In the genomic region with DNA sequence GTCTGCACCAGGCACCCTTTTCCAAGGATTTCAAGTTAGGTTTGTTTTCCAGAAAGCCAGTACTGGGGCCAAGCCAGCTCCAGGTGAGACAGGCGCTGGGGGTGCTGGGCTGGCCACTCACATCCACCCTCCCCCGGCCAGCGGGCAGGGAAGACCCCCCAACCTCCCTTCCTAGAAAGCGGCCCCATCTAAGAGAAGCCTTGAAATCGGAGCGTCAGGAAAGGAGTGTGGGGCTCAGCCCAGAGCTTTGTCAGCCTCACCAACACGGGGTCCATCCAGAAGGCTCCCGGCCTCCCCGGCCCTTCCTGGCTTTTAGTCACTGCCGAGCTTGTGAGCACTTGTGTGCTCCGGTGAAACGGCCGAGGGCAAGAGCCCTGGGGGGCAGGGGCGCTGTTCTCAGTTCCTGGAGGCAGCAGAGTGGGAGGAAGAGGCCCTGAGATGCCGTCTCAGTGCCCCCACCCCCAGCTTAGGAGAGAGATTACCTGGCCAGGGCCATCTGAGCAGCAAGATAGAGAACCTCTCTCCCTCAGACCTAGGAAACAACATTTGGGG, we compare ENCODE assay signal across 21 cellular contexts. TPM values are rescaled to one million over a fixed set of nuclear protein-coding genes. Genes with fewer than 3 reads are reported as not detected.
A peak's percentile ranks its signal among the peaks of the same experiment; 100 is the strongest.
DNase-seq lines count a peak whose midpoint lies in the region; ATAC-seq and TF ChIP-seq lines count a peak whose summit lies in the region.
"Had no signal": no experiment of that assay in that cellular context is flagged by ENCODE, and none has a peak within 500 bp of the region (broad histone marks: within the 10 kb centered on the region; RNA-seq: fewer than 3 reads in every experiment).

No MANE protein-coding gene starts in this region.

- H3K18ac ChIP-seq in mesendoderm (ENCODE audit: low read length): no peak overlapping the region

- no peak for DNase-seq in cardiac muscle cell (ENCODE audit: low read depth in 1 of 2, low spot score in 1 of 2)
- no peak for DNase-seq in Right ventricle myocardium inferior (ENCODE audit: missing footprints)
- DNase-seq in body of pancreas: peak in 3 of 4 donors; percentile 1 to 8 (median 5)
- peak; percentile 80 for DNase-seq in mesenteric fat pad (ENCODE audit: low spot score)
- DNase-seq in tibial artery: peak; percentile 12 to 51
- DNase-seq in mammary epithelial cell: no peak
- DNase-seq in activated CD8-positive, alpha-beta memory T cell treated with anti-CD3 and anti-CD28 coated beads, Interleukin-2, amount 50 U/mL, for 4 hours: no peak
- no peak for DNase-seq in mesendoderm
- DNase-seq: activated CD4-positive, alpha-beta T cell treated with anti-CD3 and anti-CD28 coated beads, Interleukin-2, amount 50 U/mL, for 48 hours; activated gamma-delta T cell treated with Interleukin-2 at 50 U/mL for 16 hours; amygdala; CD4-positive, CD25-positive, alpha-beta regulatory T cell; central memory CD4-positive, alpha-beta T cell; MG63; midbrain; NCI-H1417 treated with DMSO at 0.1 percent for 48 hours; NCI-H510A; stimulated activated CD4-positive, alpha-beta T cell treated with anti-CD3 and anti-CD28 coated beads, Interleukin-4, amount 100 ng/mL, for 4 hours had no signal

- H4K5ac ChIP-seq in mesendoderm (ENCODE audit: low read length): no peak overlapping the region

- intact Hi-C loops in Right ventricle myocardium inferior (cut with DNase I): no loop called here
- intact Hi-C loops in body of pancreas (cut with DNase I): no loop called here
- intact Hi-C loops in tibial artery (cut with DNase I; ENCODE audit: low total_unique reads): loop anchor here (10.0 kb wide), 1 partner anchor 145 kb away; no protein-coding TSS in a partner anchor
- intact Hi-C loops in mammary epithelial cell (cut with micrococcal nuclease): no loop called here

- no peak overlapping the region for H2AK5ac ChIP-seq in mesendoderm (ENCODE audit: low read length)

- H3K4me2 ChIP-seq in mammary epithelial cell (ENCODE audit: insufficient read depth, low read depth, low read length): no peak overlapping the region
- H3K4me2 ChIP-seq in mesendoderm (ENCODE audit: low read length): no peak overlapping the region

- no peak overlapping the region for H3K4me3 ChIP-seq in cardiac muscle cell
- no peak overlapping the region for H3K4me3 ChIP-seq in body of pancreas
- H3K4me3 ChIP-seq in tibial artery: no peak overlapping the region
- H3K4me3 ChIP-seq in mammary epithelial cell (replicated peaks in 1 of 3; ENCODE audit: insufficient read depth in 1 of 3, low read depth in 2 of 3, low read length in 3 of 3): no peak overlapping the region
- H3K4me3 ChIP-seq in mesendoderm (ENCODE audit: low read length): no peak overlapping the region
- H3K4me3 ChIP-seq: MG63, prostate gland had no signal

- H3K4ac ChIP-seq in mesendoderm (ENCODE audit: low read depth, low read length): no peak overlapping the region

- CTCF ChIA-PET in mammary epithelial cell (lab: Charles Lee; ENCODE audit: low non-redundant PET): no interaction called here

- no peak overlapping the region for H2BK120ac ChIP-seq in mesendoderm (ENCODE audit: low read depth, low read length)

- in situ Hi-C loops in mammary epithelial cell (cut with MboI; ENCODE audit: low sequenced_read_pairs in 2 of 2): no loop called here

- H4K8ac ChIP-seq in mesendoderm (ENCODE audit: low read depth, low read length): no peak overlapping the region

- no peaks in the 10 kb centered on the region for H3K79me1 ChIP-seq in mesendoderm (ENCODE audit: low read length)

- no peak overlapping the region for H2BK15ac ChIP-seq in mesendoderm (replicated peaks; ENCODE audit: low read depth)

- dilution Hi-C loops in mammary epithelial cell (cut with HindIII; ENCODE audit: low sequenced_read_pairs): no loop called here

- peak overlapping the region; percentile 1 for H3K27ac ChIP-seq in cardiac muscle cell
- no peak overlapping the region for H3K27ac ChIP-seq in body of pancreas
- no peak overlapping the region for H3K27ac ChIP-seq in tibial artery
- H3K27ac ChIP-seq in mammary epithelial cell (ENCODE audit: insufficient read depth, low read depth, low read length): no peak overlapping the region
- H3K27ac ChIP-seq in mesendoderm (ENCODE audit: low read depth, low read length): no peak overlapping the region
- H3K27ac ChIP-seq: prostate gland had no signal

- no peaks in the 10 kb centered on the region for H3K79me2 ChIP-seq in mammary epithelial cell (ENCODE audit: insufficient read depth, low read length)
- H3K79me2 ChIP-seq in mesendoderm (ENCODE audit: control insufficient read depth, insufficient read depth, low read length): no peaks in the 10 kb centered on the region

- no peak overlapping the region for H3K56ac ChIP-seq in mesendoderm (ENCODE audit: low read length)

- no peaks in the 10 kb centered on the region for H4K20me1 ChIP-seq in mammary epithelial cell (ENCODE audit: insufficient read depth, low read length)

- H3K9ac ChIP-seq in mammary epithelial cell (ENCODE audit: insufficient read depth, low read length) (no peak overlapping the region), mesendoderm (ENCODE audit: low read length) (no peak overlapping the region)

- H3K4me1 ChIP-seq in cardiac muscle cell (ENCODE audit: low read depth) (peaks cover 9% of the 10 kb centered on the region), body of pancreas (peaks cover 18% of the 10 kb centered on the region), tibial artery (no peaks in the 10 kb centered on the region), mammary epithelial cell (ENCODE audit: insufficient read depth, low read length) (peaks cover 16% of the 10 kb centered on the region), mesendoderm (ENCODE audit: control insufficient read depth, low read depth, low read length) (peaks cover 1% of the 10 kb centered on the region)
- H3K4me1 ChIP-seq: prostate gland had no signal

- no peak for TF ChIP-seq CTCF in cardiac muscle cell (IDR thresholded peaks at IDR 0.05; ENCODE audit: low read depth, low read length)
- no peak for TF ChIP-seq CTCF in body of pancreas (IDR thresholded peaks at IDR 0.05)
- no peak for TF ChIP-seq CTCF in tibial artery (IDR thresholded peaks at IDR 0.05)
- TF ChIP-seq CTCF in mammary epithelial cell (conservative IDR thresholded peaks at IDR 0.05 in 1 of 2, IDR thresholded peaks at IDR 0.05 in 1 of 2; ENCODE audit: extremely low read depth in 1 of 2, insufficient read depth in 1 of 2, low read depth in 1 of 2, low read length in 2 of 2): no peak

- TF ChIP-seq POLR2A in body of pancreas (IDR thresholded peaks at IDR 0.05): no peak

- no peak overlapping the region for H2AFZ ChIP-seq in mammary epithelial cell (ENCODE audit: low read depth, low read length)

- H3K36me3 ChIP-seq in cardiac muscle cell (no peaks in the 10 kb centered on the region), body of pancreas (replicated peaks in 1 of 2; ENCODE audit: insufficient read depth in 1 of 2, low read depth in 2 of 2) (no peaks in the 10 kb centered on the region), tibial artery (no peaks in the 10 kb centered on the region), mammary epithelial cell (ENCODE audit: insufficient read depth, low read length) (no peaks in the 10 kb centered on the region), mesendoderm (ENCODE audit: control insufficient read depth, insufficient read depth, low read length) (no peaks in the 10 kb centered on the region)
- H3K36me3 ChIP-seq: MG63, prostate gland had no signal

- no peaks in the 10 kb centered on the region for H3K9me3 ChIP-seq in cardiac muscle cell (ENCODE audit: low read depth)
- H3K9me3 ChIP-seq in body of pancreas: no peaks in the 10 kb centered on the region
- H3K9me3 ChIP-seq in tibial artery: no peaks in the 10 kb centered on the region
- no peaks in the 10 kb centered on the region for H3K9me3 ChIP-seq in mammary epithelial cell (replicated peaks; ENCODE audit: insufficient read depth, low read length)
- H3K9me3 ChIP-seq: MG63, prostate gland had no signal

- no peak overlapping the region for H3K23ac ChIP-seq in mesendoderm (ENCODE audit: low read length)

- peaks cover 5% of the 10 kb centered on the region for H3K27me3 ChIP-seq in cardiac muscle cell
- H3K27me3 ChIP-seq in body of pancreas: no peaks in the 10 kb centered on the region
- H3K27me3 ChIP-seq in tibial artery: peaks cover 0 to 10% of the 10 kb centered on the region in 2 donors
- H3K27me3 ChIP-seq in mammary epithelial cell (ENCODE audit: insufficient read depth, low read length): no peaks in the 10 kb centered on the region
- H3K27me3 ChIP-seq in mesendoderm (ENCODE audit: insufficient read depth, low read length, poor library complexity): no peaks in the 10 kb centered on the region
- H3K27me3 ChIP-seq: MG63 had no signal

- no TSS peak for BruUV-seq in mammary epithelial cell (replicated peaks; lab: Mats Ljungman, UMichigan)

- H2BK5ac ChIP-seq in mesendoderm (ENCODE audit: low read length): no peak overlapping the region

- ATAC-seq in Right ventricle myocardium inferior (no peak), body of pancreas (no peak)
- ATAC-seq: esophagus mucosa had no signal

- 75 to 76% methylated on average over 10 to 14 of the region's 15 CpGs for WGBS in body of pancreas, 2 donors
- WGBS in mammary epithelial cell (ENCODE audit: low coverage, missing lambda C conversion rate): 48% methylated on average over 9 of the region's 15 CpGs
- no CpG with 5 or more reads among the region's 15 CpGs for whole genome bisulfite sequencing in mesendoderm (ENCODE audit: extremely low coverage, insufficient coverage, low lambda C conversion rate)

RNA-seq across cellular contexts. Expression of gene PDGFA, which starts 39.6 kb away (rescaled TPM):
- total RNA-seq in cardiac muscle cell: 22.0 and 25.6 TPM in 2 replicates
- polyA plus RNA-seq in cardiac muscle cell: 6.5 and 7.7 TPM in 2 replicates
- total RNA-seq in Right ventricle myocardium inferior: 37.2 TPM
- total RNA-seq in body of pancreas: 10 to 100 TPM; 58.6 to 59.3 TPM
- total RNA-seq in mesenteric fat pad: 19.7 TPM
- 100 to 1,000 TPM in 1 of 2 donors, 10 to 100 TPM in 1; 60.5 to 167 TPM for total RNA-seq in mammary epithelial cell
- polyA plus RNA-seq in mammary epithelial cell: 29.2 TPM
- 93.4 TPM for polyA minus RNA-seq in mammary epithelial cell
- 11.3 TPM for polyA plus RNA-seq in mesendoderm (2013, experiment 1 of 2)
- 11.5 TPM for polyA plus RNA-seq in mesendoderm (2013, experiment 2 of 2)
- polyA plus RNA-seq: CD4-positive, CD25-positive, alpha-beta regulatory T cell; IgD-negative memory B cell had no signal

Comparison
In these comparisons a context has a peak if more than half of its experiments do, and no peak if none do; other contexts are left out.
1. DNase-seq: peak in body of pancreas (3 of 4), mesenteric fat pad (single experiment) and tibial artery (2 of 2); none in cardiac muscle cell (0 of 2), Right ventricle myocardium inferior (single experiment), mammary epithelial cell (single experiment), activated CD8-positive, alpha-beta memory T cell treated with anti-CD3 and anti-CD28 coated beads, Interleukin-2, amount 50 U/mL, for 4 hours (single experiment) and mesendoderm (single experiment).